ENCODE assay signal across 10 cellular contexts in the genomic region with DNA sequence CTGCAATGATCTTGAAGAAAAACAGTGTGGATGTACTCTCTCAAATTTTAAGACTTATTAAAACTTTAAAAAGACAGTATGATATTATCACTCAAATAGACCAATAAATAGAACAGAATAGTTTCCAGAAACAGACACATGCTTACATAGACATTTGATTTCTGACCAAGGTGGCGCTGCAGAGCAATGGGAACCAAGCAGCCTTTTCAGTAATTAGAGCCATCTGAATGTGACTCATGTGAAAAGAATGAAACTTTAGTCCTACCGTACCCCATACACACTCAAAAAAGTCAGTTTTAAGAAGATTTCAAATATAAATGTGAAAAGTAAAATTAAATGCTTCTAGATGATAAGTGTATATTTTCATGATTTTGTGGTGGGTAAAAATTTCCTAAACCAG.
A peak's percentile ranks its signal among the peaks of the same experiment; 100 is the strongest.
DNase-seq lines count a peak whose midpoint lies in the region; ATAC-seq and TF ChIP-seq lines count a peak whose summit lies in the region.
"Had no signal": no experiment of that assay in that cellular context is flagged by ENCODE, and none has a peak within 500 bp of the region (broad histone marks: within the 10 kb centered on the region; RNA-seq: fewer than 3 reads in every experiment).

No MANE protein-coding gene starts in this region.

- H3K4me3 ChIP-seq in astrocyte of the spinal cord (ENCODE audit: low read depth, low read length), result no peak overlapping the region

- in situ Hi-C loops in astrocyte of the spinal cord (cut with HindIII; ENCODE audit: low sequenced_read_pairs), result no loop called here

- TF ChIP-seq CTCF in astrocyte of the spinal cord (IDR thresholded peaks at IDR 0.05; ENCODE audit: low read depth, low read length), result peak; percentile 21

- H3K9me3 Mint-ChIP-seq in activated T-helper 1 cell treated with anti-CD3 and anti-CD28 coated beads, Interleukin-12 subunit alpha, Interleukin-12 subunit beta, Interleukin-2, Interleukin-4 antibody, amounts not matched to agents 30 ng/mL and 10 ng/mL and 1 ng/mL, durations not matched to agents 14 hours and 24 hours and 36 hours, result no peaks in the 10 kb centered on the region
- H3K9me3 Mint-ChIP-seq: stimulated activated naive CD8-positive, alpha-beta T cell treated with anti-CD3 and anti-CD28 coated beads, Interleukin-15, Interleukin-2, amounts not matched to agents 100 ng/mL and 50 ng/mL, for 24 hours had no signal

- no peaks in the 10 kb centered on the region for H3K36me3 Mint-ChIP-seq in activated T-helper 1 cell treated with anti-CD3 and anti-CD28 coated beads, Interleukin-12 subunit alpha, Interleukin-12 subunit beta, Interleukin-2, Interleukin-4 antibody, amounts not matched to agents 30 ng/mL and 10 ng/mL and 1 ng/mL, durations not matched to agents 14 hours and 24 hours and 36 hours (ENCODE audit: low read depth)

- H3K27ac Mint-ChIP-seq in activated T-helper 1 cell treated with anti-CD3 and anti-CD28 coated beads, Interleukin-12 subunit alpha, Interleukin-12 subunit beta, Interleukin-2, Interleukin-4 antibody, amounts not matched to agents 30 ng/mL and 10 ng/mL and 1 ng/mL, durations not matched to agents 14 hours and 24 hours and 36 hours, result no peak overlapping the region
- H3K27ac Mint-ChIP-seq: stimulated activated naive CD8-positive, alpha-beta T cell treated with anti-CD3 and anti-CD28 coated beads, Interleukin-15, Interleukin-2, amounts not matched to agents 100 ng/mL and 50 ng/mL, for 24 hours had no signal

- intact Hi-C loops in activated T-helper 1 cell treated with anti-CD3 and anti-CD28 coated beads, Interleukin-12 subunit alpha, Interleukin-12 subunit beta, Interleukin-2, Interleukin-4 antibody, amounts not matched to agents 30 ng/mL and 10 ng/mL and 1 ng/mL, durations not matched to agents 14 hours and 24 hours and 36 hours (cut with micrococcal nuclease), result no loop called here

- peaks cover 6% of the 10 kb centered on the region for H3K27me3 Mint-ChIP-seq in activated T-helper 1 cell treated with anti-CD3 and anti-CD28 coated beads, Interleukin-12 subunit alpha, Interleukin-12 subunit beta, Interleukin-2, Interleukin-4 antibody, amounts not matched to agents 30 ng/mL and 10 ng/mL and 1 ng/mL, durations not matched to agents 14 hours and 24 hours and 36 hours (ENCODE audit: insufficient read depth)

- ATAC-seq in HG03342 (IDR thresholded peaks at IDR 0.05; ENCODE audit: unreplicated experiment), result no peak

- no peak overlapping the region for H3K4me3 Mint-ChIP-seq in activated T-helper 1 cell treated with anti-CD3 and anti-CD28 coated beads, Interleukin-12 subunit alpha, Interleukin-12 subunit beta, Interleukin-2, Interleukin-4 antibody, amounts not matched to agents 30 ng/mL and 10 ng/mL and 1 ng/mL, durations not matched to agents 14 hours and 24 hours and 36 hours
- H3K4me3 Mint-ChIP-seq: stimulated activated naive CD8-positive, alpha-beta T cell treated with anti-CD3 and anti-CD28 coated beads, Interleukin-15, Interleukin-2, amounts not matched to agents 100 ng/mL and 50 ng/mL, for 24 hours had no signal

- no peaks in the 10 kb centered on the region for H3K4me1 Mint-ChIP-seq in activated T-helper 1 cell treated with anti-CD3 and anti-CD28 coated beads, Interleukin-12 subunit alpha, Interleukin-12 subunit beta, Interleukin-2, Interleukin-4 antibody, amounts not matched to agents 30 ng/mL and 10 ng/mL and 1 ng/mL, durations not matched to agents 14 hours and 24 hours and 36 hours (ENCODE audit: low read depth)

- DNase-seq in GM03348 (ENCODE audit: low spot score), result peak; percentile 30
- peak; percentile 65 for DNase-seq in M059J (ENCODE audit: low read depth)
- peak; percentile 1 for DNase-seq in astrocyte of the spinal cord (ENCODE audit: low read depth, low spot score)
- peak; percentile 45 to 62 for DNase-seq in lung microvascular endothelial cell (ENCODE audit: low read depth in 2 of 2)
- no peak for DNase-seq in NCI-H2196 treated with DMSO at 0.1 percent for 48 hours (lab: John Stamatoyannopoulos, UW; ENCODE audit: unreplicated experiment)
- DNase-seq in HK-2 (ENCODE audit: unreplicated experiment), result no peak
- no peak for DNase-seq in activated T-helper 1 cell treated with anti-CD3 and anti-CD28 coated beads, Interleukin-12 subunit alpha, Interleukin-12 subunit beta, Interleukin-2, Interleukin-4 antibody, amounts not matched to agents 30 ng/mL and 10 ng/mL and 1 ng/mL, durations not matched to agents 14 hours and 24 hours and 36 hours (ENCODE audit: low spot score)
- DNase-seq: NCI-H1694 treated with DMSO at 0.1 percent for 48 hours had no signal

Comparison
In these comparisons a context has a peak if more than half of its experiments do, and no peak if none do; other contexts are left out.
1. DNase-seq: peak in GM03348 (single experiment), M059J (single experiment), astrocyte of the spinal cord (single experiment) and lung microvascular endothelial cell (2 of 2); none in NCI-H2196 treated with DMSO at 0.1 percent for 48 hours (single experiment), HK-2 (single experiment) and activated T-helper 1 cell treated with anti-CD3 and anti-CD28 coated beads, Interleukin-12 subunit alpha, Interleukin-12 subunit beta, Interleukin-2, Interleukin-4 antibody, amounts not matched to agents 30 ng/mL and 10 ng/mL and 1 ng/mL, durations not matched to agents 14 hours and 24 hours and 36 hours (single experiment).